ENCODE assay signal across 18 cellular contexts in the genomic region with DNA sequence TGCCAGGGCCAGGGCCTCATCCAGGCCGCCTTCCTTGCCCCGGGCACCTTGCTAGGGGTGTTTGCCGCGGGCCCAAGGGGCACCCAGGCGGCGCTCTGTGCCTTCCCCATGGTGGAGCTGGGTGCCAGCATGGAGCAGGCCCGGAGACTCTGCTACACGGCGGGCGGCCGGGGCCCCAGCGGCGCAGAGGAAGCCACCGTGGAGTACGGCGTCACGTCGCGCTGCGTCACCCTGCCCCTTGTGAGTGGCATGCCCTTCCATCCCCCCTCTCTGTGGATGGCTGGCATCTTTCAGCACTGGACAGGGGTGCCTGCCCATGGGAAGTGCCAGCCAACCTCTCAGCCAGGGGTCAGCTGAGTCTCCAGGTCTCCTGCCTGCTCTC. TPM values are rescaled to one million over a fixed set of nuclear protein-coding genes. Genes with fewer than 3 reads are reported as not detected.
A peak's percentile ranks its signal among the peaks of the same experiment; 100 is the strongest.
DNase-seq lines count a peak whose midpoint lies in the region; TF ChIP-seq lines count a peak whose summit lies in the region.
"Had no signal": no experiment of that assay in that cellular context is flagged by ENCODE, and none has a peak within 500 bp of the region (broad histone marks: within the 10 kb centered on the region; RNA-seq: fewer than 3 reads in every experiment).

No MANE protein-coding gene starts in this region.

- H3K23ac ChIP-seq in mesendoderm (ENCODE audit: low read length) = no peak overlapping the region

- H3K4me3 Mint-ChIP-seq in type B pancreatic cell = no peak overlapping the region
- H3K4me3 Mint-ChIP-seq in activated T-helper 1 cell treated with anti-CD3 and anti-CD28 coated beads, Interleukin-12 subunit alpha, Interleukin-12 subunit beta, Interleukin-2, Interleukin-4 antibody, amounts not matched to agents 30 ng/mL and 10 ng/mL and 1 ng/mL, durations not matched to agents 14 hours and 24 hours and 36 hours = no peak overlapping the region

- H3K27me3 Mint-ChIP-seq in type B pancreatic cell = no peaks in the 10 kb centered on the region
- peaks cover 5% of the 10 kb centered on the region for H3K27me3 Mint-ChIP-seq in activated T-helper 1 cell treated with anti-CD3 and anti-CD28 coated beads, Interleukin-12 subunit alpha, Interleukin-12 subunit beta, Interleukin-2, Interleukin-4 antibody, amounts not matched to agents 30 ng/mL and 10 ng/mL and 1 ng/mL, durations not matched to agents 14 hours and 24 hours and 36 hours (ENCODE audit: insufficient read depth)

- H3K79me2 ChIP-seq in osteoblast (ENCODE audit: insufficient read depth, low read length) (peaks cover 6% of the 10 kb centered on the region), mesendoderm (ENCODE audit: control insufficient read depth, insufficient read depth, low read length) (no peaks in the 10 kb centered on the region)

- no peak overlapping the region for H2AK5ac ChIP-seq in mesendoderm (ENCODE audit: low read length)

- H3K9me3 ChIP-seq in osteoblast (ENCODE audit: low read depth, low read length) = no peaks in the 10 kb centered on the region
- H3K9me3 ChIP-seq: SJCRH30 had no signal

- no peak overlapping the region for H3K18ac ChIP-seq in mesendoderm (ENCODE audit: low read length)

- H4K20me1 ChIP-seq in osteoblast (ENCODE audit: insufficient read depth, low read length) = peaks cover 9% of the 10 kb centered on the region

- no peak overlapping the region for H2BK5ac ChIP-seq in mesendoderm (ENCODE audit: low read length)

- intact Hi-C loops in activated T-helper 1 cell treated with anti-CD3 and anti-CD28 coated beads, Interleukin-12 subunit alpha, Interleukin-12 subunit beta, Interleukin-2, Interleukin-4 antibody, amounts not matched to agents 30 ng/mL and 10 ng/mL and 1 ng/mL, durations not matched to agents 14 hours and 24 hours and 36 hours (cut with micrococcal nuclease) = no loop called here

- H3K27ac ChIP-seq in coronary artery (no peak overlapping the region), osteoblast (ENCODE audit: low read depth, low read length) (no peak overlapping the region), mesendoderm (ENCODE audit: low read depth, low read length) (no peak overlapping the region)
- H3K27ac ChIP-seq: SJCRH30 had no signal

- H3K56ac ChIP-seq in mesendoderm (ENCODE audit: low read length) = no peak overlapping the region

- H3K4me3 ChIP-seq in coronary artery (no peak overlapping the region), osteoblast (ENCODE audit: insufficient read depth, low read length) (no peak overlapping the region), mesendoderm (ENCODE audit: low read length) (no peak overlapping the region)
- H3K4me3 ChIP-seq: SJCRH30 had no signal

- H4K5ac ChIP-seq in mesendoderm (ENCODE audit: low read length) = no peak overlapping the region

- no peak for TF ChIP-seq CTCF in GM20000 (IDR thresholded peaks at IDR 0.05; ENCODE audit: extremely low read depth, missing control alignments)
- no peak for TF ChIP-seq CTCF in coronary artery (IDR thresholded peaks at IDR 0.05)
- no peak for TF ChIP-seq CTCF in osteoblast (IDR thresholded peaks at IDR 0.05; ENCODE audit: extremely low read depth, low read depth, low read length)
- TF ChIP-seq CTCF in type B pancreatic cell (conservative IDR thresholded peaks at IDR 0.05) = no peak

- no peak overlapping the region for H3K4ac ChIP-seq in mesendoderm (ENCODE audit: low read depth, low read length)

- no peak overlapping the region for H2AFZ ChIP-seq in osteoblast (ENCODE audit: low read length)

- DNase-seq in AG08396 (ENCODE audit: low spot score) (peak; percentile 6), GM20000 (ENCODE audit: low spot score) (peak; percentile 4), coronary artery (ENCODE audit: low spot score) (peak; percentile 65), osteoblast (ENCODE audit: insufficient read length, low spot score, missing footprints) (peak; percentile 74), type B pancreatic cell (ENCODE audit: extremely low spot score, unreplicated experiment) (no peak), mesendoderm (no peak), NCI-H2107 treated with DMSO at 0.1 percent for 48 hours (lab: John Stamatoyannopoulos, UW; ENCODE audit: unreplicated experiment) (no peak)
- DNase-seq in activated T-helper 1 cell treated with anti-CD3 and anti-CD28 coated beads, Interleukin-12 subunit alpha, Interleukin-12 subunit beta, Interleukin-2, Interleukin-4 antibody, amounts not matched to agents 30 ng/mL and 10 ng/mL and 1 ng/mL, durations not matched to agents 14 hours and 24 hours and 36 hours (ENCODE audit: low spot score) = no peak
- DNase-seq: C1 segment of cervical spinal cord; HCEC 1CT; IMR-90; MV-4-11; NCI-H1436 treated with DMSO at 0.1 percent for 48 hours; NCI-H2081 treated with DMSO at 0.1 percent for 48 hours; NCI-H226; NCI-H526 treated with DMSO at 0.1 percent for 48 hours; NK-92 treated with Interleukin-12 subunit alpha and Interleukin-12 subunit beta, amount 100 ng/mL, for 24 hours; SJCRH30 had no signal

- H2BK120ac ChIP-seq in mesendoderm (ENCODE audit: low read depth, low read length) = no peak overlapping the region

- no peak overlapping the region for H3K9ac ChIP-seq in mesendoderm (ENCODE audit: low read length)

- H3K36me3 ChIP-seq in osteoblast (ENCODE audit: insufficient read depth, low read length) (no peaks in the 10 kb centered on the region), mesendoderm (ENCODE audit: control insufficient read depth, insufficient read depth, low read length) (no peaks in the 10 kb centered on the region)
- H3K36me3 ChIP-seq: SJCRH30 had no signal

- H3K79me1 ChIP-seq in mesendoderm (ENCODE audit: low read length) = no peaks in the 10 kb centered on the region

- no peaks in the 10 kb centered on the region for H3K9me3 Mint-ChIP-seq in type B pancreatic cell
- H3K9me3 Mint-ChIP-seq in activated T-helper 1 cell treated with anti-CD3 and anti-CD28 coated beads, Interleukin-12 subunit alpha, Interleukin-12 subunit beta, Interleukin-2, Interleukin-4 antibody, amounts not matched to agents 30 ng/mL and 10 ng/mL and 1 ng/mL, durations not matched to agents 14 hours and 24 hours and 36 hours = no peaks in the 10 kb centered on the region

- H3K4me1 Mint-ChIP-seq in type B pancreatic cell (ENCODE audit: unreplicated experiment) = no peaks in the 10 kb centered on the region
- peaks cover 5% of the 10 kb centered on the region for H3K4me1 Mint-ChIP-seq in activated T-helper 1 cell treated with anti-CD3 and anti-CD28 coated beads, Interleukin-12 subunit alpha, Interleukin-12 subunit beta, Interleukin-2, Interleukin-4 antibody, amounts not matched to agents 30 ng/mL and 10 ng/mL and 1 ng/mL, durations not matched to agents 14 hours and 24 hours and 36 hours (ENCODE audit: low read depth)

- H3K27me3 ChIP-seq in osteoblast (ENCODE audit: insufficient read depth, low read length) (no peaks in the 10 kb centered on the region), mesendoderm (ENCODE audit: insufficient read depth, low read length, poor library complexity) (no peaks in the 10 kb centered on the region)
- H3K27me3 ChIP-seq: SJCRH30 had no signal

- no peak overlapping the region for H4K8ac ChIP-seq in mesendoderm (ENCODE audit: low read depth, low read length)

- H3K27ac Mint-ChIP-seq in type B pancreatic cell = no peak overlapping the region
- no peak overlapping the region for H3K27ac Mint-ChIP-seq in activated T-helper 1 cell treated with anti-CD3 and anti-CD28 coated beads, Interleukin-12 subunit alpha, Interleukin-12 subunit beta, Interleukin-2, Interleukin-4 antibody, amounts not matched to agents 30 ng/mL and 10 ng/mL and 1 ng/mL, durations not matched to agents 14 hours and 24 hours and 36 hours

- H3K4me1 ChIP-seq in osteoblast (ENCODE audit: insufficient read depth, low read length) (peaks cover 5% of the 10 kb centered on the region), mesendoderm (ENCODE audit: control insufficient read depth, low read depth, low read length) (no peaks in the 10 kb centered on the region)

- H2BK15ac ChIP-seq in mesendoderm (replicated peaks; ENCODE audit: low read depth) = no peak overlapping the region

- no peaks in the 10 kb centered on the region for H3K36me3 Mint-ChIP-seq in type B pancreatic cell
- no peaks in the 10 kb centered on the region for H3K36me3 Mint-ChIP-seq in activated T-helper 1 cell treated with anti-CD3 and anti-CD28 coated beads, Interleukin-12 subunit alpha, Interleukin-12 subunit beta, Interleukin-2, Interleukin-4 antibody, amounts not matched to agents 30 ng/mL and 10 ng/mL and 1 ng/mL, durations not matched to agents 14 hours and 24 hours and 36 hours (ENCODE audit: low read depth)

- WGBS in mesendoderm (ENCODE audit: extremely low coverage, insufficient coverage, low lambda C conversion rate) = no CpG with 5 or more reads among the region's 20 CpGs

- H3K4me2 ChIP-seq in osteoblast (ENCODE audit: insufficient read depth, low read length) (no peak overlapping the region), mesendoderm (ENCODE audit: low read length) (no peak overlapping the region)

RNA-seq across cellular contexts. Expression of a gene that starts 3.6 kb away (rescaled TPM):
- total RNA-seq in osteoblast (2.7 and 4.3 TPM in 2 replicates), type B pancreatic cell (ENCODE audit: low replicate concordance) (1.2 and 1.4 TPM in 2 replicates)
- total RNA-seq in activated T-helper 1 cell treated with anti-CD3 and anti-CD28 coated beads, Interleukin-12 subunit alpha, Interleukin-12 subunit beta, Interleukin-2, Interleukin-4 antibody, amounts not matched to agents 30 ng/mL and 10 ng/mL and 1 ng/mL, durations not matched to agents 14 hours and 24 hours and 36 hours = 0.21 and 0.81 TPM in 2 replicates
- polyA plus RNA-seq in mesendoderm (2013, experiment 1 of 2) = 0.39 TPM
- 0.39 TPM for polyA plus RNA-seq in mesendoderm (2013, experiment 2 of 2)

RNA-seq across cellular contexts. Expression of a gene that starts 13.2 kb away (rescaled TPM):
- total RNA-seq in osteoblast (0.36 TPM in 1 of 2 replicates, not detected in the other), type B pancreatic cell (ENCODE audit: low replicate concordance) (not detected in 2 replicates)
- not detected in 2 replicates for total RNA-seq in activated T-helper 1 cell treated with anti-CD3 and anti-CD28 coated beads, Interleukin-12 subunit alpha, Interleukin-12 subunit beta, Interleukin-2, Interleukin-4 antibody, amounts not matched to agents 30 ng/mL and 10 ng/mL and 1 ng/mL, durations not matched to agents 14 hours and 24 hours and 36 hours
- 0.18 TPM for polyA plus RNA-seq in mesendoderm (2013, experiment 1 of 2)
- polyA plus RNA-seq in mesendoderm (2013, experiment 2 of 2) = 0.01 TPM

RNA-seq across cellular contexts. Expression of a gene that starts 26.5 kb away (rescaled TPM):
- total RNA-seq in osteoblast = 40.2 and 42.7 TPM in 2 replicates
- 42.9 and 50.0 TPM in 2 replicates for total RNA-seq in type B pancreatic cell (ENCODE audit: low replicate concordance)
- 68.4 and 69.7 TPM in 2 replicates for total RNA-seq in activated T-helper 1 cell treated with anti-CD3 and anti-CD28 coated beads, Interleukin-12 subunit alpha, Interleukin-12 subunit beta, Interleukin-2, Interleukin-4 antibody, amounts not matched to agents 30 ng/mL and 10 ng/mL and 1 ng/mL, durations not matched to agents 14 hours and 24 hours and 36 hours
- polyA plus RNA-seq in mesendoderm (2013, experiment 1 of 2) = 42.6 TPM
- 41.0 TPM for polyA plus RNA-seq in mesendoderm (2013, experiment 2 of 2)

RNA-seq across cellular contexts. Expression of a gene that starts 26.8 kb away (rescaled TPM):
- total RNA-seq in osteoblast (156 and 172 TPM in 2 replicates), type B pancreatic cell (ENCODE audit: low replicate concordance) (271 and 390 TPM in 2 replicates)
- 281 and 285 TPM in 2 replicates for total RNA-seq in activated T-helper 1 cell treated with anti-CD3 and anti-CD28 coated beads, Interleukin-12 subunit alpha, Interleukin-12 subunit beta, Interleukin-2, Interleukin-4 antibody, amounts not matched to agents 30 ng/mL and 10 ng/mL and 1 ng/mL, durations not matched to agents 14 hours and 24 hours and 36 hours
- 237 TPM for polyA plus RNA-seq in mesendoderm (2013, experiment 1 of 2)
- 230 TPM for polyA plus RNA-seq in mesendoderm (2013, experiment 2 of 2)

RNA-seq across cellular contexts. Expression of a gene that starts 43.0 kb away (rescaled TPM):
- total RNA-seq in osteoblast = 14.1 and 16.3 TPM in 2 replicates
- total RNA-seq in type B pancreatic cell (ENCODE audit: low replicate concordance) = 6.2 and 8.0 TPM in 2 replicates
- total RNA-seq in activated T-helper 1 cell treated with anti-CD3 and anti-CD28 coated beads, Interleukin-12 subunit alpha, Interleukin-12 subunit beta, Interleukin-2, Interleukin-4 antibody, amounts not matched to agents 30 ng/mL and 10 ng/mL and 1 ng/mL, durations not matched to agents 14 hours and 24 hours and 36 hours = 8.4 TPM in 2 replicates
- 13.0 TPM for polyA plus RNA-seq in mesendoderm (2013, experiment 1 of 2)
- polyA plus RNA-seq in mesendoderm (2013, experiment 2 of 2) = 12.3 TPM

Comparison
In these comparisons a context has a peak if more than half of its experiments do, and no peak if none do; other contexts are left out.
1. DNase-seq: peak in AG08396 (single experiment), GM20000 (single experiment), coronary artery (single experiment) and osteoblast (single experiment); none in type B pancreatic cell (single experiment), activated T-helper 1 cell treated with anti-CD3 and anti-CD28 coated beads, Interleukin-12 subunit alpha, Interleukin-12 subunit beta, Interleukin-2, Interleukin-4 antibody, amounts not matched to agents 30 ng/mL and 10 ng/mL and 1 ng/mL, durations not matched to agents 14 hours and 24 hours and 36 hours (single experiment), mesendoderm (single experiment) and NCI-H2107 treated with DMSO at 0.1 percent for 48 hours (single experiment).